11 cellular contexts compared by ENCODE assay signal in the genomic region with DNA sequence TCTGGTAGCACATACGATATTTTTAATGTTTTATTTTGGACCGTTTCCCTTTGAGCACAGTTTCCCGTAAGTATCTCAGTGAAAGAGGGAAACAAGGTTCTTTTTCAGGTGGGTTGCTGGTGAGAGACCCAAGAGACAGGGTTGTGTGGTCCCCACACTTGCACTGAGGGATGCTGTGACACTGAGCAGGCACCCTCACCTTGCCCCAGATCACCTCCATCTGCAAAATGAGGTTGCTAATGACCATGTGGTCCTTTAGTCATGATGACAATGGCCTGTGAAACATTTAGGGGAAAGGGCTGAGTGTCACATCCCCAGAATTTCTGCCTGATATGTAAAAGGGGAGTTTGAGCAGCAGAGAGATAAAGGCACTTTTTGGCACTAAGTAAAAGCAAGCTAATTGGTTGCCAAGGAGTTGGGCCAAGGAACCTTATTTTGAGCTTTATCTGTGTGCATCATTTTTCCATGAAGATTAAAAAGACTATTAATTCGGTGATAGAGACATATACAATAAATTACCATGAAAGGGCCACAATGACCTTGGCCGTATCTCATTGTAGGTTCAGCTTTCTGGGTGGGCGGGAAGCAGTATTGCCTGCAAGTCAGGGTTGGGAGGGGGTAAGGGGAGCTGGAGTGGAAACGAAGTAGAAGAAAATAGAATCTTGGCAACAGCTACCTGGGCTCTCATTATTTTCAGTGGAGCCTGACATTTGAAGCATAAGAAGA. TPM values are rescaled to one million over a fixed set of nuclear protein-coding genes. Genes with fewer than 3 reads are reported as not detected.
DNase-seq lines count a peak whose midpoint lies in the region; ATAC-seq and TF ChIP-seq lines count a peak whose summit lies in the region.
"Had no signal": no experiment of that assay in that cellular context is flagged by ENCODE, and none has a peak within 500 bp of the region (broad histone marks: within the 10 kb centered on the region; RNA-seq: fewer than 3 reads in every experiment).

No MANE protein-coding gene starts in this region.

- no peak for ATAC-seq in activated T-helper 17 cell treated with anti-CD3 and anti-CD28 coated beads, Interleukin-2, amount 50 U/mL, for 72 hours (replicated peaks)
- ATAC-seq in HG03039 (IDR thresholded peaks at IDR 0.05; ENCODE audit: unreplicated experiment) = no peak
- ATAC-seq: HepG2; stimulated activated memory B cell treated with anti-CD40 and anti-IgM and Interleukin-4, amounts not matched to agents 10 μg/mL and 1 μg/mL and 100 μg/mL, for 72 hours had no signal

- peaks cover 69% of the 10 kb centered on the region for H3K4me1 Mint-ChIP-seq in activated naive CD4-positive, alpha-beta T cell treated with anti-CD3 and anti-CD28 coated beads, Interleukin-2, amount 10 ng/mL, durations not matched to agents 7 days and 5 days
- peaks cover 47% of the 10 kb centered on the region for H3K4me1 Mint-ChIP-seq in activated T-helper 17 cell treated with anti-CD3 and anti-CD28 coated beads, Interleukin-2, amount 50 U/mL, for 72 hours
- peaks cover 60 to 74% of the 10 kb centered on the region in 2 donors for H3K4me1 Mint-ChIP-seq in immature natural killer cell
- H3K4me1 Mint-ChIP-seq in MCF 10A (ENCODE audit: insufficient read depth, unreplicated experiment) = peaks cover 18% of the 10 kb centered on the region

- H3K4me1 ChIP-seq in subcutaneous abdominal adipose tissue (ENCODE audit: control insufficient read depth in 5 of 5, insufficient read depth in 5 of 5, low read length in 5 of 5) = peaks cover 4 to 88% (median 80%) of the 10 kb centered on the region in 5 donors

- intact Hi-C loops in MCF 10A (cut with micrococcal nuclease) = loop anchor here (1.0 to 2.0 kb wide), 5 partner anchors 171 to 977 kb away; no protein-coding TSS in a partner anchor

- CTCF ChIA-PET in activated naive CD4-positive, alpha-beta T cell treated with anti-CD3 and anti-CD28 coated beads, Interleukin-2, amount 10 ng/mL, durations not matched to agents 7 days and 5 days (lab: Charles Lee) = interaction anchor here (0.8 to 12.1 kb wide), 22 partner anchors 9 to 399 kb away, joined by 3 to 127 read pairs (median 12); no protein-coding TSS in a partner anchor
- CTCF ChIA-PET in MCF 10A (lab: Yijun Ruan, JAX) = interaction anchor here (0.6 to 6.7 kb wide), 48 partner anchors 7 to 1518 kb away, joined by 3 to 220 read pairs (median 4); no protein-coding TSS in a partner anchor

- H3K9me3 ChIP-seq in subcutaneous abdominal adipose tissue (ENCODE audit: control insufficient read depth in 5 of 5, low read length in 5 of 5) = no peaks in the 10 kb centered on the region

- H3K9me3 Mint-ChIP-seq in activated naive CD4-positive, alpha-beta T cell treated with anti-CD3 and anti-CD28 coated beads, Interleukin-2, amount 10 ng/mL, durations not matched to agents 7 days and 5 days = no peaks in the 10 kb centered on the region
- no peaks in the 10 kb centered on the region for H3K9me3 Mint-ChIP-seq in activated T-helper 17 cell treated with anti-CD3 and anti-CD28 coated beads, Interleukin-2, amount 50 U/mL, for 72 hours
- H3K9me3 Mint-ChIP-seq in immature natural killer cell (no peaks in the 10 kb centered on the region), MCF 10A (ENCODE audit: unreplicated experiment) (no peaks in the 10 kb centered on the region)
- H3K9me3 Mint-ChIP-seq: stimulated activated memory B cell treated with anti-CD40 and anti-IgM and Interleukin-4, amounts not matched to agents 10 μg/mL and 1 μg/mL and 100 μg/mL, for 72 hours had no signal

- peak overlapping the region; percentile 7 for H3K27ac ChIP-seq in subcutaneous abdominal adipose tissue (ENCODE audit: low read depth, low read length)

- H3K9ac ChIP-seq in subcutaneous abdominal adipose tissue (ENCODE audit: low read length in 5 of 5) = no peak overlapping the region

- H3K36me3 ChIP-seq in subcutaneous abdominal adipose tissue (ENCODE audit: control insufficient read depth in 5 of 5, insufficient read depth in 5 of 5, low read length in 5 of 5) = peaks cover 5 to 26% (median 19%) of the 10 kb centered on the region in 5 donors

- peak overlapping the region; percentile 89 for H3K4me3 Mint-ChIP-seq in activated naive CD4-positive, alpha-beta T cell treated with anti-CD3 and anti-CD28 coated beads, Interleukin-2, amount 10 ng/mL, durations not matched to agents 7 days and 5 days
- peak overlapping the region; percentile 95 for H3K4me3 Mint-ChIP-seq in activated T-helper 17 cell treated with anti-CD3 and anti-CD28 coated beads, Interleukin-2, amount 50 U/mL, for 72 hours
- H3K4me3 Mint-ChIP-seq in immature natural killer cell = no peak overlapping the region
- H3K4me3 Mint-ChIP-seq in MCF 10A (ENCODE audit: unreplicated experiment) = no peak overlapping the region
- H3K4me3 Mint-ChIP-seq: stimulated activated memory B cell treated with anti-CD40 and anti-IgM and Interleukin-4, amounts not matched to agents 10 μg/mL and 1 μg/mL and 100 μg/mL, for 72 hours had no signal

- no peak for DNase-seq in activated naive CD4-positive, alpha-beta T cell treated with anti-CD3 and anti-CD28 coated beads, Interleukin-2, amount 10 ng/mL, durations not matched to agents 7 days and 5 days
- no peak for DNase-seq in activated naive CD4-positive, alpha-beta T cell treated with Interleukin-2 at 50 U/mL for 16 hours
- DNase-seq in immature natural killer cell (no peak), MCF 10A (ENCODE audit: unreplicated experiment) (no peak), NCI-H226 (no peak)
- DNase-seq: NCI-H2029 treated with DMSO at 0.1 percent for 48 hours had no signal

- peaks cover 0 to 17% (median 2%) of the 10 kb centered on the region in 5 donors for H3K27me3 ChIP-seq in subcutaneous abdominal adipose tissue (ENCODE audit: control insufficient read depth in 5 of 5, insufficient read depth in 4 of 5, low read length in 5 of 5)

- H3K4me3 ChIP-seq in subcutaneous abdominal adipose tissue (ENCODE audit: low read depth in 1 of 5, low read length in 5 of 5) = no peak overlapping the region

- POLR2A ChIA-PET in MCF 10A (lab: Yijun Ruan, JAX) = interaction anchor here (0.6 to 4.7 kb wide), 3 partner anchors 15 to 392 kb away, joined by 3 to 28 read pairs (median 3); no protein-coding TSS in a partner anchor

- no TSS peak for BruUV-seq in MCF 10A (replicated peaks; lab: Mats Ljungman, UMichigan)

- no peaks in the 10 kb centered on the region for H3K27me3 Mint-ChIP-seq in activated naive CD4-positive, alpha-beta T cell treated with anti-CD3 and anti-CD28 coated beads, Interleukin-2, amount 10 ng/mL, durations not matched to agents 7 days and 5 days
- no peaks in the 10 kb centered on the region for H3K27me3 Mint-ChIP-seq in activated T-helper 17 cell treated with anti-CD3 and anti-CD28 coated beads, Interleukin-2, amount 50 U/mL, for 72 hours
- H3K27me3 Mint-ChIP-seq in immature natural killer cell (ENCODE audit: low read depth in 3 of 3) (peaks cover 19 to 22% (median 20%) of the 10 kb centered on the region in 3 donors), MCF 10A (ENCODE audit: insufficient read depth, unreplicated experiment) (peaks cover 28% of the 10 kb centered on the region)
- H3K27me3 Mint-ChIP-seq: stimulated activated memory B cell treated with anti-CD40 and anti-IgM and Interleukin-4, amounts not matched to agents 10 μg/mL and 1 μg/mL and 100 μg/mL, for 72 hours had no signal

- H3K27ac Mint-ChIP-seq in activated naive CD4-positive, alpha-beta T cell treated with anti-CD3 and anti-CD28 coated beads, Interleukin-2, amount 10 ng/mL, durations not matched to agents 7 days and 5 days = peak overlapping the region; percentile 44
- peak overlapping the region; percentile 41 for H3K27ac Mint-ChIP-seq in activated T-helper 17 cell treated with anti-CD3 and anti-CD28 coated beads, Interleukin-2, amount 50 U/mL, for 72 hours
- peak overlapping the region; percentile 20 to 82 (median 42) for H3K27ac Mint-ChIP-seq in immature natural killer cell
- no peak overlapping the region for H3K27ac Mint-ChIP-seq in MCF 10A (ENCODE audit: low read depth, unreplicated experiment)

- TF ChIP-seq CTCF in MCF 10A (IDR thresholded peaks at IDR 0.05; ENCODE audit: unreplicated experiment) = no peak

- H3K36me3 Mint-ChIP-seq in activated naive CD4-positive, alpha-beta T cell treated with anti-CD3 and anti-CD28 coated beads, Interleukin-2, amount 10 ng/mL, durations not matched to agents 7 days and 5 days = peaks cover 78% of the 10 kb centered on the region
- H3K36me3 Mint-ChIP-seq in activated T-helper 17 cell treated with anti-CD3 and anti-CD28 coated beads, Interleukin-2, amount 50 U/mL, for 72 hours (ENCODE audit: low read depth) = peaks cover 97% of the 10 kb centered on the region
- H3K36me3 Mint-ChIP-seq in immature natural killer cell (peaks cover 13 to 45% (median 16%) of the 10 kb centered on the region in 3 donors), MCF 10A (ENCODE audit: insufficient read depth, unreplicated experiment) (peaks cover 70% of the 10 kb centered on the region)

RNA-seq across cellular contexts. Expression of gene CCND2, which starts 4.5 kb away (rescaled TPM):
- total RNA-seq in activated T-helper 17 cell treated with anti-CD3 and anti-CD28 coated beads, Interleukin-2, amount 50 U/mL, for 72 hours = 100 to 1,000 TPM; 378 to 404 TPM
- polyA plus RNA-seq in immature natural killer cell = 10 to 100 TPM; 47.5 to 83.3 (median 71.4) TPM
- total RNA-seq in MCF 10A (2022) = 62.2 and 70.9 TPM in 2 replicates

RNA-seq across cellular contexts. Expression of gene TIGAR, which starts 43.0 kb away (rescaled TPM):
- 10 to 100 TPM in 1 of 2 donors, 1 to 10 TPM in 1; 6.8 to 12.7 TPM for total RNA-seq in activated T-helper 17 cell treated with anti-CD3 and anti-CD28 coated beads, Interleukin-2, amount 50 U/mL, for 72 hours
- polyA plus RNA-seq in immature natural killer cell = 1 to 10 TPM; 2.1 to 8.9 (median 4.3) TPM
- total RNA-seq in MCF 10A (2022) = 44.0 and 45.8 TPM in 2 replicates

Comparison
In these comparisons a context has a peak if more than half of its experiments do, and no peak if none do; other contexts are left out.
1. H3K4me3 Mint-ChIP-seq: peak in activated naive CD4-positive, alpha-beta T cell treated with anti-CD3 and anti-CD28 coated beads, Interleukin-2, amount 10 ng/mL, durations not matched to agents 7 days and 5 days (single experiment) and activated T-helper 17 cell treated with anti-CD3 and anti-CD28 coated beads, Interleukin-2, amount 50 U/mL, for 72 hours (single experiment); none in immature natural killer cell (0 of 5) and MCF 10A (single experiment).